ENCODE assay signal across 21 cellular contexts in genomic region chr20:63159826-63160640, GRCh38.
"Had no signal": no experiment of that assay in that cellular context is flagged by ENCODE, and none has a peak within 500 bp of the region (broad histone marks: within the 10 kb centered on the region; RNA-seq: fewer than 3 reads in every experiment).

No MANE protein-coding gene starts in this region.

- H3K9me3 ChIP-seq: testis, transverse colon had no signal

- H3K4me1 Mint-ChIP-seq: central memory CD8-positive, alpha-beta T cell; mesothelial cell of epicardium; stimulated activated naive B cell treated with anti-CD40 and anti-IgM and Interleukin-4, amounts not matched to agents 10 μg/mL and 1 μg/mL and 100 μg/mL, for 72 hours had no signal

- H3K4me3 ChIP-seq: skin epidermis, testis, transverse colon had no signal

- H3K9me3 Mint-ChIP-seq: activated naive CD4-positive, alpha-beta T cell treated with anti-CD3 and anti-CD28 coated beads for 36 hours; activated T-helper 1 cell treated with anti-CD3 and anti-CD28 coated beads, Interleukin-12 subunit alpha, Interleukin-12 subunit beta, Interleukin-2, Interleukin-4 antibody, amounts not matched to agents 30 ng/mL and 10 ng/mL and 1 ng/mL, durations not matched to agents 14 hours and 24 hours and 36 hours; central memory CD8-positive, alpha-beta T cell; mesothelial cell of epicardium; stimulated activated naive B cell treated with anti-CD40 and anti-IgM and Interleukin-4, amounts not matched to agents 10 μg/mL and 1 μg/mL and 100 μg/mL, for 72 hours had no signal

- H3K4me3 Mint-ChIP-seq: activated naive CD4-positive, alpha-beta T cell treated with anti-CD3 and anti-CD28 coated beads for 36 hours; activated T-helper 1 cell treated with anti-CD3 and anti-CD28 coated beads, Interleukin-12 subunit alpha, Interleukin-12 subunit beta, Interleukin-2, Interleukin-4 antibody, amounts not matched to agents 30 ng/mL and 10 ng/mL and 1 ng/mL, durations not matched to agents 14 hours and 24 hours and 36 hours; central memory CD8-positive, alpha-beta T cell; mesothelial cell of epicardium; naive thymus-derived CD4-positive, alpha-beta T cell; stimulated activated naive B cell treated with anti-CD40 and anti-IgM and Interleukin-4, amounts not matched to agents 10 μg/mL and 1 μg/mL and 100 μg/mL, for 72 hours had no signal

- H3K4me1 ChIP-seq: parathyroid adenoma, testis, transverse colon had no signal

- DNase-seq: activated CD4-positive, alpha-beta T cell treated with anti-CD3 and anti-CD28 coated beads, Interleukin-2, amount 50 U/mL, for 48 hours; activated CD8-positive, alpha-beta memory T cell treated with anti-CD3 and anti-CD28 coated beads for 24 hours; activated effector memory CD4-positive, alpha-beta T cell treated with anti-CD3 and anti-CD28 coated beads, Interleukin-2, amount 50 U/mL, for 16 hours; activated naive CD4-positive, alpha-beta T cell treated with anti-CD3 and anti-CD28 coated beads for 36 hours; amniotic stem cell; dermis blood vessel endothelial cell; effector memory CD4-positive, alpha-beta T cell; naive thymus-derived CD4-positive, alpha-beta T cell; nucleus accumbens; stimulated activated CD4-positive, alpha-beta T cell treated with anti-CD3 and anti-CD28 coated beads, Interleukin-4, amount 100 ng/mL, for 4 hours; stimulated activated CD8-positive, alpha-beta memory T cell treated with anti-CD3 and anti-CD28 coated beads, Interleukin-4, amount 100 ng/mL, for 48 hours; stimulated activated naive B cell treated with anti-CD40 and anti-IgM and Interleukin-4, amounts not matched to agents 10 μg/mL and 1 μg/mL and 100 μg/mL, for 72 hours; testis; transverse colon had no signal

- H3K36me3 Mint-ChIP-seq: mesothelial cell of epicardium; naive thymus-derived CD4-positive, alpha-beta T cell; stimulated activated naive B cell treated with anti-CD40 and anti-IgM and Interleukin-4, amounts not matched to agents 10 μg/mL and 1 μg/mL and 100 μg/mL, for 72 hours had no signal

- H3K27ac Mint-ChIP-seq: activated naive CD4-positive, alpha-beta T cell treated with anti-CD3 and anti-CD28 coated beads for 36 hours; activated T-helper 1 cell treated with anti-CD3 and anti-CD28 coated beads, Interleukin-12 subunit alpha, Interleukin-12 subunit beta, Interleukin-2, Interleukin-4 antibody, amounts not matched to agents 30 ng/mL and 10 ng/mL and 1 ng/mL, durations not matched to agents 14 hours and 24 hours and 36 hours; mesothelial cell of epicardium; naive thymus-derived CD4-positive, alpha-beta T cell; stimulated activated naive B cell treated with anti-CD40 and anti-IgM and Interleukin-4, amounts not matched to agents 10 μg/mL and 1 μg/mL and 100 μg/mL, for 72 hours had no signal

- H3K27ac ChIP-seq: parathyroid adenoma, skin epidermis, testis, transverse colon, VCaP had no signal

- ATAC-seq: naive thymus-derived CD4-positive, alpha-beta T cell; sciatic nerve; stimulated activated naive B cell treated with anti-CD40 and anti-IgM and Interleukin-4, amounts not matched to agents 10 μg/mL and 1 μg/mL and 100 μg/mL, for 72 hours had no signal

- H3K79me2 ChIP-seq: parathyroid adenoma had no signal

- H3K36me3 ChIP-seq: transverse colon had no signal

- H3K27me3 ChIP-seq: testis had no signal

- H2AFZ ChIP-seq: parathyroid adenoma had no signal

- H3K9ac ChIP-seq: parathyroid adenoma had no signal
